ENCODE assay signal across 11 cellular contexts in the genomic region with DNA sequence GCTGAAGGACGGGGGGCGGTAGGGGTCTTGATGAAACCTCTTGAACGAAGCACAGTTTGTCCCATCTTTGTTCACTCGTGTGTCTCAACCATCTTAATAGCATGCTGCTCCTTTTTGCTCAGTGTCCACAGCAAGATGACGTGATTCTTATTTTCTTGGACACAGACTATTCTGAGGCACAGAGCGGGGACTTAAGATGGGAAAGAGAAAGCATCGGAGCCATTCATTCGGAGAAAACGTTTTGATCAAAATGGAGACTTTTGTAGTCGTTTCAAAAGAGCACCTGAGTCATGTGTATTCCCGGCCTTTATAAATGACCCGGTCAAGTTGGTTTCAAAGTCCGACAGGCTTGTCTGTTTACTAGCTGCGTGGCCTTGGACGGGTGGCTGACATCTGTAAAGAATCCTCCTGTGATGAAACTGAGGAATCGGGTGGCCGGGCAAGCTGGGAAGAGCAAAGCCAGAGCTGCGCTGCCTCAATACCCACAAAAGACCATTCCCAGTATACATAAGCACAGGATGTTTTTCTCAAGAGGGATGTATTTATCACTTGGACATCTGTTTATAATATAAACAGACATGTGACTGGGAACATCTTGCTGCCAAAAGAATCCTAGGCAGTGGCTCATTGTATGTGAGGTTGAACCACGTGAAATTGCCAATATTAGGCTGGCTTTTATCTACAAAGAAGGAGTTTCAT. TPM values are rescaled to one million over a fixed set of nuclear protein-coding genes. Genes with fewer than 3 reads are reported as not detected.
DNase-seq lines count a peak whose midpoint lies in the region; ATAC-seq and TF ChIP-seq lines count a peak whose summit lies in the region.
"Had no signal": no experiment of that assay in that cellular context is flagged by ENCODE, and none has a peak within 500 bp of the region (broad histone marks: within the 10 kb centered on the region; RNA-seq: fewer than 3 reads in every experiment).

No MANE protein-coding gene starts in this region.

- no peak for TF ChIP-seq CTCF in IMR-90 (conservative IDR thresholded peaks at IDR 0.05; ENCODE audit: low read depth, low read length)
- TF ChIP-seq CTCF in liver (IDR thresholded peaks at IDR 0.05; ENCODE audit: low read depth, low read length, missing input control): no peak
- no peak for TF ChIP-seq CTCF in upper lobe of left lung (IDR thresholded peaks at IDR 0.05)

- peak overlapping the region; percentile 66 for H3K14ac ChIP-seq in IMR-90 (replicated peaks; ENCODE audit: low read depth, low read length)

- peak overlapping the region; percentile 82 for H3K23ac ChIP-seq in IMR-90 (ENCODE audit: low read depth, low read length)

- peak overlapping the region; percentile 8 for H2AK9ac ChIP-seq in IMR-90 (replicated peaks; ENCODE audit: low read depth, low read length, poor library complexity)

- no peaks in the 10 kb centered on the region for H3K4me1 Mint-ChIP-seq in CD4-positive, alpha-beta memory T cell
- H3K4me1 Mint-ChIP-seq: neural progenitor cell had no signal

- H3K27ac ChIP-seq in IMR-90 (ENCODE audit: insufficient read depth, low read length): peak overlapping the region; percentile 98
- peak overlapping the region; percentile 67 for H3K27ac ChIP-seq in duodenal mucosa (ENCODE audit: low read depth, low read length)
- peak overlapping the region; percentile 58 to 93 for H3K27ac ChIP-seq in liver (ENCODE audit: low read depth in 1 of 2, low read length in 2 of 2)
- H3K27ac ChIP-seq in upper lobe of left lung: peak overlapping the region; percentile 72 to 84 (median 82)
- no peak overlapping the region for H3K27ac ChIP-seq in CD4-positive, alpha-beta memory T cell (ENCODE audit: low read depth, low read length)
- H3K27ac ChIP-seq: neural progenitor cell had no signal

- H4K8ac ChIP-seq in IMR-90 (ENCODE audit: low read depth in 2 of 2, low read length in 2 of 2): peak overlapping the region; percentile 52 to 93

- peaks cover 0 to 13% (median 9%) of the 10 kb centered on the region in 8 donors for H3K9me3 Mint-ChIP-seq in CD4-positive, alpha-beta memory T cell

- H3K27ac Mint-ChIP-seq in CD4-positive, alpha-beta memory T cell: no peak overlapping the region
- H3K27ac Mint-ChIP-seq: neural progenitor cell had no signal

- H3K9me3 ChIP-seq in IMR-90 (ENCODE audit: control insufficient read depth, insufficient read depth, low read length) (peaks cover 2% of the 10 kb centered on the region; the same call in 1 of the 2 replicates), duodenal mucosa (ENCODE audit: control insufficient read depth in 1 of 2, low read length in 2 of 2) (peaks cover 0 to 2% of the 10 kb centered on the region in 2 donors), liver (ENCODE audit: control insufficient read depth in 4 of 4, low read length in 3 of 4) (peaks cover 0 to 17% (median under 1%) of the 10 kb centered on the region in 4 donors), upper lobe of left lung (peaks cover 0 to 4% (median 0%) of the 10 kb centered on the region in 4 donors)
- H3K9me3 ChIP-seq in CD4-positive, alpha-beta memory T cell (ENCODE audit: control insufficient read depth in 1 of 2, low read length in 2 of 2): no peaks in the 10 kb centered on the region

- dilution Hi-C loops in IMR-90 (cut with HindIII; ENCODE audit: low sequenced_read_pairs, unreplicated experiment): no loop called here

- peaks cover 23% of the 10 kb centered on the region for H3K4me1 ChIP-seq in IMR-90 (ENCODE audit: control insufficient read depth, insufficient read depth, low read length)
- H3K4me1 ChIP-seq in duodenal mucosa (ENCODE audit: control insufficient read depth in 1 of 2, insufficient read depth in 2 of 2, low read length in 2 of 2): peaks cover 36 to 47% of the 10 kb centered on the region in 2 donors
- peaks cover 6 to 49% (median 16%) of the 10 kb centered on the region in 4 donors for H3K4me1 ChIP-seq in liver (ENCODE audit: control insufficient read depth in 4 of 4, insufficient read depth in 4 of 4, low read length in 3 of 4)
- H3K4me1 ChIP-seq in upper lobe of left lung: peaks cover 54 to 61% (median 55%) of the 10 kb centered on the region in 4 donors
- H3K4me1 ChIP-seq in CD4-positive, alpha-beta memory T cell (ENCODE audit: insufficient read depth, low read length): no peaks in the 10 kb centered on the region
- H3K4me1 ChIP-seq: neural progenitor cell had no signal

- peak in 2 of 4 donors; percentile 66 to 73 for TF ChIP-seq EP300 in upper lobe of left lung (IDR thresholded peaks at IDR 0.05)

- in situ Hi-C loops in IMR-90 (cut with MboI; ENCODE audit: low sequenced_read_pairs) (no loop called here), G401 (cut with HindIII; ENCODE audit: low sequenced_read_pairs) (no loop called here)

- peak; percentile 90 for DNase-seq in IMR-90
- DNase-seq in upper lobe of left lung: no peak
- no peak for DNase-seq in G401 (ENCODE audit: low spot score)
- DNase-seq in kidney tubule cell (ENCODE audit: low spot score): no peak
- DNase-seq in CD4-positive, alpha-beta memory T cell: no peak
- DNase-seq: H9; NCI-H1105 treated with DMSO at 0.1 percent for 48 hours; stimulated activated CD4-positive, alpha-beta T cell treated with anti-CD3 and anti-CD28 coated beads, Interleukin-2, amount 100 ng/mL, for 48 hours had no signal

- ATAC-seq in IMR-90 (ENCODE audit: low read depth) (peak; percentile 71), upper lobe of left lung (ENCODE audit: low FRiP score in 2 of 2) (no peak)

- peak overlapping the region; percentile 67; the same call in 2 of the 3 replicates for H2BK15ac ChIP-seq in IMR-90 (ENCODE audit: low read depth, low read length)

- H2BK120ac ChIP-seq in IMR-90 (ENCODE audit: low read depth, low read length): peak overlapping the region; percentile 82

- peak overlapping the region; percentile 88 for H3K4me2 ChIP-seq in IMR-90 (ENCODE audit: low read depth, low read length)
- H3K4me2 ChIP-seq: neural progenitor cell had no signal

- peak overlapping the region; percentile 82 for H3K9ac ChIP-seq in IMR-90 (ENCODE audit: low read depth, low read length)
- H3K9ac ChIP-seq in duodenal mucosa (ENCODE audit: low read depth in 1 of 2, low read length in 2 of 2): peak overlapping the region in 1 of 2 donors; percentile 25
- peak overlapping the region in 1 of 2 donors; percentile 44 for H3K9ac ChIP-seq in liver (ENCODE audit: low read depth in 1 of 2, low read length in 2 of 2)
- H3K9ac ChIP-seq: neural progenitor cell had no signal

- H3K36me3 Mint-ChIP-seq in CD4-positive, alpha-beta memory T cell: peaks cover 51 to 53% of the 10 kb centered on the region in 2 donors

- POLR2A ChIA-PET in IMR-90 (lab: Charles Lee; ENCODE audit: unreplicated experiment): interaction anchor here (0.6 to 0.7 kb wide), 2 partner anchors 54 to 168 kb away, joined by 3 to 4 read pairs; no protein-coding TSS in a partner anchor
- POLR2A ChIA-PET in CD4-positive, alpha-beta memory T cell (lab: Charles Lee; ENCODE audit: partially characterized antibody): no interaction called here

- H4K91ac ChIP-seq in IMR-90 (ENCODE audit: insufficient read depth, low read depth, low read length): peak overlapping the region; percentile 92

- H3K36me3 ChIP-seq in IMR-90 (ENCODE audit: control insufficient read depth, insufficient read depth, low read length) (peaks cover 40% of the 10 kb centered on the region), duodenal mucosa (ENCODE audit: control insufficient read depth in 1 of 2, insufficient read depth in 2 of 2, low read length in 2 of 2) (peaks cover 42 to 56% of the 10 kb centered on the region in 2 donors), liver (ENCODE audit: control insufficient read depth in 4 of 4, insufficient read depth in 3 of 4, low read depth in 1 of 4, low read length in 3 of 4) (peaks cover 9 to 54% (median 33%) of the 10 kb centered on the region in 4 donors), upper lobe of left lung (peaks cover 28 to 53% (median 43%) of the 10 kb centered on the region in 4 donors)
- H3K36me3 ChIP-seq in CD4-positive, alpha-beta memory T cell (ENCODE audit: insufficient read depth, low read length): peaks cover 37% of the 10 kb centered on the region

- peak overlapping the region; percentile 97 for H2AK5ac ChIP-seq in IMR-90 (ENCODE audit: low read depth, low read length)

- 8% methylated on average over 5 of the region's 19 CpGs; no CpG with 5 or more reads in 1 of the 2 experiments for WGBS in IMR-90 (ENCODE audit: extremely low coverage in 2 of 2, insufficient read length in 1 of 2), 2 experiments
- WGBS in liver: 39% methylated on average over 19 of the region's 19 CpGs
- 47 to 63% methylated on average over 19 of the region's 19 CpGs for WGBS in upper lobe of left lung, 2 donors

- BruUV-seq in IMR-90 (replicated peaks; lab: Mats Ljungman, UMichigan): TSS peak; percentile 78

- H3K27me3 ChIP-seq in IMR-90 (ENCODE audit: control insufficient read depth, insufficient read depth, low read length) (no peaks in the 10 kb centered on the region), duodenal mucosa (ENCODE audit: control insufficient read depth in 1 of 2, insufficient read depth in 2 of 2, low read length in 2 of 2) (no peaks in the 10 kb centered on the region), liver (ENCODE audit: control insufficient read depth in 4 of 4, insufficient read depth in 4 of 4, low read length in 3 of 4) (no peaks in the 10 kb centered on the region), upper lobe of left lung (no peaks in the 10 kb centered on the region)
- H3K27me3 ChIP-seq in CD4-positive, alpha-beta memory T cell (ENCODE audit: insufficient read depth, low read length): no peaks in the 10 kb centered on the region
- H3K27me3 ChIP-seq: neural progenitor cell had no signal

- H2BK5ac ChIP-seq in IMR-90 (ENCODE audit: low read depth, low read length, poor library complexity, severe bottlenecking): peak overlapping the region; percentile 97

- peak; percentile 13; the same call in 1 of the 2 replicates for TF ChIP-seq RAD21 in IMR-90 (IDR thresholded peaks at IDR 0.05; ENCODE audit: low read length)
- TF ChIP-seq RAD21 in liver (IDR thresholded peaks at IDR 0.05): peak; percentile 33 to 54

- peak overlapping the region; percentile 72 for H2BK20ac ChIP-seq in IMR-90 (ENCODE audit: low read depth, low read length)

- TF ChIP-seq POLR2A in IMR-90 (IDR thresholded peaks at IDR 0.05; ENCODE audit: low read depth, low read length) (no peak; the same call in none of the 2 replicates), upper lobe of left lung (IDR thresholded peaks at IDR 0.05) (no peak)

- peak overlapping the region; percentile 98 for H3K18ac ChIP-seq in IMR-90 (ENCODE audit: low read depth, low read length)

- H3K9me1 ChIP-seq in IMR-90 (ENCODE audit: insufficient read depth, low read length): peaks cover 29% of the 10 kb centered on the region

- peak overlapping the region; percentile 81 for H3K4ac ChIP-seq in IMR-90 (ENCODE audit: low read depth, low read length)

- peak overlapping the region; percentile 9 for H2AFZ ChIP-seq in IMR-90 (replicated peaks; ENCODE audit: low read length, poor library complexity)
- H2AFZ ChIP-seq: neural progenitor cell had no signal

- peak overlapping the region; percentile 96 for H4K5ac ChIP-seq in IMR-90 (ENCODE audit: low read depth, low read length)

- no peak overlapping the region for H3K4me3 Mint-ChIP-seq in CD4-positive, alpha-beta memory T cell
- H3K4me3 Mint-ChIP-seq: H9, neural progenitor cell had no signal

- intact Hi-C loops in IMR-90 (cut with micrococcal nuclease): loop anchor here (5.0 kb wide), 4 partner anchors 98 to 303 kb away; no protein-coding TSS in a partner anchor
- intact Hi-C loops in CD4-positive, alpha-beta memory T cell (cut with micrococcal nuclease): no loop called here

- H3K27me3 Mint-ChIP-seq in CD4-positive, alpha-beta memory T cell: no peaks in the 10 kb centered on the region

- peaks cover 12% of the 10 kb centered on the region; the same call in 1 of the 2 replicates for H4K20me1 ChIP-seq in IMR-90 (ENCODE audit: insufficient read depth, low read length)

- peak overlapping the region; percentile 4; the same call in 1 of the 2 replicates for H3K4me3 ChIP-seq in IMR-90 (ENCODE audit: insufficient read depth, low read depth, low read length)
- no peak overlapping the region for H3K4me3 ChIP-seq in duodenal mucosa (ENCODE audit: low read depth in 1 of 2, low read length in 2 of 2)
- H3K4me3 ChIP-seq in liver (ENCODE audit: low read depth in 1 of 3, low read length in 3 of 3): no peak overlapping the region
- no peak overlapping the region for H3K4me3 ChIP-seq in upper lobe of left lung
- H3K4me3 ChIP-seq in CD4-positive, alpha-beta memory T cell (ENCODE audit: low read length in 2 of 2): no peak overlapping the region
- H3K4me3 ChIP-seq: neural progenitor cell had no signal

- H3K79me1 ChIP-seq in IMR-90 (ENCODE audit: low read depth in 1 of 2, low read length in 2 of 2): peaks cover 24 to 41% of the 10 kb centered on the region in 2 experiments

- peak overlapping the region; percentile 89 for H3K56ac ChIP-seq in IMR-90 (ENCODE audit: extremely low read depth, insufficient read depth, low read length)

- CTCF ChIA-PET in IMR-90 (lab: Yijun Ruan, JAX): interaction anchor here (1.1 kb wide), 1 partner anchor 313 kb away, joined by 3 read pairs; no protein-coding TSS in a partner anchor
- CTCF ChIA-PET in CD4-positive, alpha-beta memory T cell (lab: Charles Lee; ENCODE audit: partially characterized antibody): interaction anchor here (0.9 kb wide), 1 partner anchor 8 kb away, joined by 3 read pairs; no protein-coding TSS in a partner anchor

RNA-seq across cellular contexts. Expression of gene ETS2, which starts 18.5 kb away (rescaled TPM):
- total RNA-seq in IMR-90 (2012; rRNA removed): 20.6 and 21.7 TPM in 2 replicates
- polyA plus RNA-seq in IMR-90 (2012; rRNA removed): 21.3 and 22.8 TPM in 2 replicates
- polyA plus RNA-seq in IMR-90 (2012; cell fraction: cytosol; rRNA removed): 18.3 and 18.4 TPM in 2 replicates
- polyA plus RNA-seq in IMR-90 (2012; cell fraction: nucleus; rRNA removed; ENCODE audit: low replicate concordance): 42.7 and 92.6 TPM in 2 replicates
- total RNA-seq in liver: 10 to 100 TPM; 20.2 to 90.7 TPM
- polyA plus RNA-seq in liver: 10 to 100 TPM; 40.8 to 42.8 TPM
- 100 to 1,000 TPM in 5 of 6 donors, 10 to 100 TPM in 1; 70.2 to 215 (median 143) TPM for total RNA-seq in upper lobe of left lung
- total RNA-seq in G401 (2014; rRNA removed; shearing (Covaris generic)): 0.86 and 1.8 TPM in 2 replicates
- total RNA-seq in CD4-positive, alpha-beta memory T cell: 10 to 100 TPM; 14.6 to 15.2 TPM
- polyA plus RNA-seq in CD4-positive, alpha-beta memory T cell: 1 to 10 TPM; 3.0 to 8.6 TPM
